8 cellular contexts compared by ENCODE assay signal in genomic region chr1:207291723-207292122, GRCh38.
"Had no signal": no experiment of that assay in that cellular context is flagged by ENCODE, and none has a peak within 500 bp of the region (broad histone marks: within the 10 kb centered on the region; RNA-seq: fewer than 3 reads in every experiment).

No MANE protein-coding gene starts in this region.

- H3K4me3 ChIP-seq: GM12878 had no signal

- FAIRE-seq: G401.6, GM12878, GM12891, GM12892, GM18507, GM19239 had no signal

- DNase-seq: GDM1, GF-D8 had no signal

- ATAC-seq: GM12878 had no signal
